Comparison of ENCODE assay signal across 1 cellular context in the genomic region with DNA sequence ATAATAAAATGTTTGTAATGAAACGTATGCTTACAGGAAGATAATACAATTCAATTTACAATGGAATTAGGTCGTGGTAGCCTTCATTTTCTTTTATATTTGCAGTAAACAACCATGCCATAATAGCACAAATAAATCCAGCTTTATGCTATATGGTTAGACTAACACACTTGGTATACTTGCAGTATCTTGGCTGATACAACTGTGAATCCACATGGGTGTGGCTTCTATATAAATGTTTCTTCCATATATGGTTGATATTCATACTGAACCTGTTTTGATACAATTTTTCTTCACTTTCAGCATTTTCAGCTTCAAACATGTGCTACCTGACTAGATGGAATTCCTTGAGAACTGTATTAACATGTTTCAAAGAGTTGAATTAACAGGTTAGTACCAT.
TF ChIP-seq lines count a peak whose summit lies in the region.

No MANE protein-coding gene starts in this region.

TF ChIP-seq in HCT116, 20 proteins besides CTCF, POLR2A, EP300 and RAD21 (continued from another document):
- TF ChIP-seq, protein P1, sequence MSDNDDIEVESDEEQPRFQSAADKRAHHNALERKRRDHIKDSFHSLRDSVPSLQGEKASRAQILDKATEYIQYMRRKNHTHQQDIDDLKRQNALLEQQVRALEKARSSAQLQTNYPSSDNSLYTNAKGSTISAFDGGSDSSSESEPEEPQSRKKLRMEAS (IDR thresholded peaks at IDR 0.05), result no peak
- no peak for TF ChIP-seq EGR1 (IDR thresholded peaks at IDR 0.05; ENCODE audit: low read depth)
- TF ChIP-seq ZNF274 (IDR thresholded peaks at IDR 0.05; ENCODE audit: low read depth, low read length), result no peak
- TF ChIP-seq, protein P2, sequence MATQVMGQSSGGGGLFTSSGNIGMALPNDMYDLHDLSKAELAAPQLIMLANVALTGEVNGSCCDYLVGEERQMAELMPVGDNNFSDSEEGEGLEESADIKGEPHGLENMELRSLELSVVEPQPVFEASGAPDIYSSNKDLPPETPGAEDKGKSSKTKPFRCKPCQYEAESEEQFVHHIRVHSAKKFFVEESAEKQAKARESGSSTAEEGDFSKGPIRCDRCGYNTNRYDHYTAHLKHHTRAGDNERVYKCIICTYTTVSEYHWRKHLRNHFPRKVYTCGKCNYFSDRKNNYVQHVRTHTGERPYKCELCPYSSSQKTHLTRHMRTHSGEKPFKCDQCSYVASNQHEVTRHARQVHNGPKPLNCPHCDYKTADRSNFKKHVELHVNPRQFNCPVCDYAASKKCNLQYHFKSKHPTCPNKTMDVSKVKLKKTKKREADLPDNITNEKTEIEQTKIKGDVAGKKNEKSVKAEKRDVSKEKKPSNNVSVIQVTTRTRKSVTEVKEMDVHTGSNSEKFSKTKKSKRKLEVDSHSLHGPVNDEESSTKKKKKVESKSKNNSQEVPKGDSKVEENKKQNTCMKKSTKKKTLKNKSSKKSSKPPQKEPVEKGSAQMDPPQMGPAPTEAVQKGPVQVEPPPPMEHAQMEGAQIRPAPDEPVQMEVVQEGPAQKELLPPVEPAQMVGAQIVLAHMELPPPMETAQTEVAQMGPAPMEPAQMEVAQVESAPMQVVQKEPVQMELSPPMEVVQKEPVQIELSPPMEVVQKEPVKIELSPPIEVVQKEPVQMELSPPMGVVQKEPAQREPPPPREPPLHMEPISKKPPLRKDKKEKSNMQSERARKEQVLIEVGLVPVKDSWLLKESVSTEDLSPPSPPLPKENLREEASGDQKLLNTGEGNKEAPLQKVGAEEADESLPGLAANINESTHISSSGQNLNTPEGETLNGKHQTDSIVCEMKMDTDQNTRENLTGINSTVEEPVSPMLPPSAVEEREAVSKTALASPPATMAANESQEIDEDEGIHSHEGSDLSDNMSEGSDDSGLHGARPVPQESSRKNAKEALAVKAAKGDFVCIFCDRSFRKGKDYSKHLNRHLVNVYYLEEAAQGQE (IDR thresholded peaks at IDR 0.05; ENCODE audit: low read depth), result no peak
- TF ChIP-seq, protein P3, sequence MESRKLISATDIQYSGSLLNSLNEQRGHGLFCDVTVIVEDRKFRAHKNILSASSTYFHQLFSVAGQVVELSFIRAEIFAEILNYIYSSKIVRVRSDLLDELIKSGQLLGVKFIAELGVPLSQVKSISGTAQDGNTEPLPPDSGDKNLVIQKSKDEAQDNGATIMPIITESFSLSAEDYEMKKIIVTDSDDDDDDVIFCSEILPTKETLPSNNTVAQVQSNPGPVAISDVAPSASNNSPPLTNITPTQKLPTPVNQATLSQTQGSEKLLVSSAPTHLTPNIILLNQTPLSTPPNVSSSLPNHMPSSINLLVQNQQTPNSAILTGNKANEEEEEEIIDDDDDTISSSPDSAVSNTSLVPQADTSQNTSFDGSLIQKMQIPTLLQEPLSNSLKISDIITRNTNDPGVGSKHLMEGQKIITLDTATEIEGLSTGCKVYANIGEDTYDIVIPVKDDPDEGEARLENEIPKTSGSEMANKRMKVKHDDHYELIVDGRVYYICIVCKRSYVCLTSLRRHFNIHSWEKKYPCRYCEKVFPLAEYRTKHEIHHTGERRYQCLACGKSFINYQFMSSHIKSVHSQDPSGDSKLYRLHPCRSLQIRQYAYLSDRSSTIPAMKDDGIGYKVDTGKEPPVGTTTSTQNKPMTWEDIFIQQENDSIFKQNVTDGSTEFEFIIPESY (IDR thresholded peaks at IDR 0.05; ENCODE audit: extremely low read depth, insufficient replicate concordance, low read length), result no peak
- TF ChIP-seq POLR2AphosphoS5 (IDR thresholded peaks at IDR 0.05; ENCODE audit: low read depth, low read length), result no peak
- TF ChIP-seq ELF1 (IDR thresholded peaks at IDR 0.05; ENCODE audit: borderline replicate concordance, low read depth), result no peak
- TF ChIP-seq CBX3 (IDR thresholded peaks at IDR 0.05; ENCODE audit: low read depth), result no peak
- no peak for TF ChIP-seq SP1 (IDR thresholded peaks at IDR 0.05; ENCODE audit: low read depth)
- TF ChIP-seq CEBPB (IDR thresholded peaks at IDR 0.05; ENCODE audit: low read depth), result no peak
- no peak for TF ChIP-seq SIN3A (IDR thresholded peaks at IDR 0.05; ENCODE audit: low read depth)
